ENCODE assay signal across 13 cellular contexts in the genomic region with DNA sequence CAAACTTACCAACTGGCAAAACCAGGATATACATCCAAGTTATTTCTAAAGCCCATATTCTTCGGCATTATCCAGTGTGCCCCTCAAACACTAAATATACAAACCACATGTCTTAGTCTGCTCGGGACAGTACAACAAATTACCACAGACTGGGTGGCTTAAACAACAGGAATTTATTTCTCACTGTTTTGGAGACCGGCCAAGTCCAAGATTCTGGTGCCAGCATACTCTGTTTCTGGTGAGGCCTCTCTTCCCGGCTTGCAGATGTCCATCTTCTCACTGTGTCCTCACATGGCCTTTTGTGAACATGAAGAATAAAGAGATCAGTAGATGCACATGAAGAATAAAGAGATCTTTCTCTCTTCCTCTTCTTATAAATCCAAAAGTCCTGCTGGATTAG. TPM values are rescaled to one million over a fixed set of nuclear protein-coding genes. Genes with fewer than 3 reads are reported as not detected.
A peak's percentile ranks its signal among the peaks of the same experiment; 100 is the strongest.
DNase-seq lines count a peak whose midpoint lies in the region; ATAC-seq lines count a peak whose summit lies in the region.
"Had no signal": no experiment of that assay in that cellular context is flagged by ENCODE, and none has a peak within 500 bp of the region (broad histone marks: within the 10 kb centered on the region; RNA-seq: fewer than 3 reads in every experiment).

No MANE protein-coding gene starts in this region.

- ATAC-seq in Right ventricle myocardium superior (ENCODE audit: poor library complexity) (peak; percentile 66), HG03378 (IDR thresholded peaks at IDR 0.05; ENCODE audit: unreplicated experiment) (no peak)
- ATAC-seq: T-helper 17 cell had no signal

- H3K9me3 ChIP-seq in skeletal muscle satellite cell (replicated peaks; ENCODE audit: low read length) = no peaks in the 10 kb centered on the region
- no peaks in the 10 kb centered on the region for H3K9me3 ChIP-seq in HAP-1
- H3K9me3 ChIP-seq: neutrophil had no signal

- H3K4me2 ChIP-seq in skeletal muscle satellite cell (ENCODE audit: low read length) = peak overlapping the region; percentile 50

- no peak overlapping the region for H3K4me3 ChIP-seq in skeletal muscle satellite cell (ENCODE audit: low read length)
- H3K4me3 ChIP-seq in HAP-1 = no peak overlapping the region

- H3K4me1 ChIP-seq in skeletal muscle satellite cell (ENCODE audit: control insufficient read depth, insufficient read depth, low read length) (peaks cover 12% of the 10 kb centered on the region), HAP-1 (no peaks in the 10 kb centered on the region)

- H3K27me3 ChIP-seq in skeletal muscle satellite cell (ENCODE audit: control insufficient read depth, insufficient read depth, low read length) (no peaks in the 10 kb centered on the region), HAP-1 (ENCODE audit: low read depth) (0 out of 2 replicates have a peak, but pooled peaks cover 3% of the 10 kb centered on the region)
- H3K27me3 ChIP-seq: neutrophil had no signal

- peak overlapping the region; percentile 37 for H3K9ac ChIP-seq in skeletal muscle satellite cell (ENCODE audit: low read depth, low read length)

- DNase-seq in NCI-H2196 (lab: John Stamatoyannopoulos, UW; ENCODE audit: unreplicated experiment) = peak; percentile 2
- DNase-seq in NCI-H2196 treated with DMSO at 0.1 percent for 48 hours (lab: John Stamatoyannopoulos, UW; ENCODE audit: unreplicated experiment) = no peak
- DNase-seq in amniotic epithelial cell (ENCODE audit: low read depth) = peak; percentile 42
- DNase-seq in Right ventricle myocardium superior = peak; percentile 54
- no peak for DNase-seq in MV-4-11 (lab: John Stamatoyannopoulos, UW)
- DNase-seq in HAP-1 (ENCODE audit: low spot score in 2 of 2) = no peak
- DNase-seq: DMS79; stimulated activated CD4-positive, alpha-beta T cell treated with anti-CD3 and anti-CD28 coated beads, Interleukin-4, amount 100 ng/mL, for 4 hours; T-helper 17 cell had no signal

- intact Hi-C loops in Right ventricle myocardium superior (cut with DNase I) = no loop called here

- in situ Hi-C loops in HAP-1 (cut with MboI; ENCODE audit: low sequenced_read_pairs) = no loop called here

- no peaks in the 10 kb centered on the region for H3K36me3 ChIP-seq in skeletal muscle satellite cell (ENCODE audit: insufficient read depth, low read length)
- H3K36me3 ChIP-seq in HAP-1 (replicated peaks) = no peaks in the 10 kb centered on the region
- H3K36me3 ChIP-seq: neutrophil had no signal

RNA-seq across cellular contexts. Expression of a gene that starts 12.9 kb away (rescaled TPM):
- total RNA-seq in Right ventricle myocardium superior = not detected
- not detected in 2 replicates for total RNA-seq in skeletal muscle satellite cell (2012; rRNA removed)
- total RNA-seq: subcutaneous adipose tissue, T-helper 17 cell had no signal

Comparison
In these comparisons a context has a peak if more than half of its experiments do, and no peak if none do; other contexts are left out.
1. DNase-seq: peak in NCI-H2196 (single experiment), amniotic epithelial cell (single experiment) and Right ventricle myocardium superior (single experiment); none in NCI-H2196 treated with DMSO at 0.1 percent for 48 hours (single experiment), MV-4-11 (single experiment) and HAP-1 (0 of 2).